31 cellular contexts compared by ENCODE assay signal in the genomic region with DNA sequence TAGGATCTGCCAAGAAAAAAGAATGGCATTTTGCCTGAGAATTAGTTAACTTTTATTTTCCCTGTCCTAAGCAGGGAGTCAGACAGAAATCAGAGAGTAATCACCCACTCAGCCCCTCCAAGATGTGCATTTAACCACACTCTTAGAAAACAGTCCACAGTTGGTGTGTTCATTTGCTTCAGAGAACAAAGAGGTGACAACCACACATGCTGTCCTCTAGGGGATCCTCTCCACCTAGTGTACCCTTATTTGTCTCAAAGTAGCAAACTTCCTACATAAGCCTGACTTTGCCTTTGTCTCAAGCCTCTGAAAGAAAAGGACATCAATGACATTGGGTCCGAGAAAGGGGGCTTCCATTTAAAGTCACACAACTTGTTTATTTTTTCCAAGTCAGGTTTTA.
A peak's percentile ranks its signal among the peaks of the same experiment; 100 is the strongest.
DNase-seq lines count a peak whose midpoint lies in the region; ATAC-seq and TF ChIP-seq lines count a peak whose summit lies in the region.
"Had no signal": no experiment of that assay in that cellular context is flagged by ENCODE, and none has a peak within 500 bp of the region (broad histone marks: within the 10 kb centered on the region; RNA-seq: fewer than 3 reads in every experiment).

No MANE protein-coding gene starts in this region.

- no peaks in the 10 kb centered on the region for H3K36me3 Mint-ChIP-seq in activated T-helper 17 cell treated with anti-CD3 and anti-CD28 coated beads, Interleukin-2, amount 50 U/mL, for 72 hours (ENCODE audit: low read depth)

- no peaks in the 10 kb centered on the region for H4K20me1 ChIP-seq in BLaER1

- H3K27ac Mint-ChIP-seq in activated T-helper 17 cell treated with anti-CD3 and anti-CD28 coated beads, Interleukin-2, amount 50 U/mL, for 72 hours = no peak overlapping the region
- H3K27ac Mint-ChIP-seq: activated CD4-positive, alpha-beta memory T cell treated with anti-CD3 and anti-CD28 coated beads for 36 hours; CD4-positive, alpha-beta T cell; effector memory CD8-positive, alpha-beta T cell; HFFc6 had no signal

- no peak overlapping the region for H3K27ac ChIP-seq in BLaER1
- H3K27ac ChIP-seq: KMS-11, left lung, prostate gland, tibial artery had no signal

- TF ChIP-seq CTCF in fibroblast of the aortic adventitia (IDR thresholded peaks at IDR 0.05; ENCODE audit: insufficient read depth, low read length) = no peak

- H3K9ac ChIP-seq in BLaER1 = no peak overlapping the region
- H3K9ac ChIP-seq: KMS-11 had no signal

- H3K4me3 ChIP-seq in BLaER1 = no peak overlapping the region
- no peak overlapping the region for H3K4me3 ChIP-seq in H7 (ENCODE audit: insufficient read depth, low read depth, low read length)
- no peak overlapping the region for H3K4me3 ChIP-seq in fibroblast of the aortic adventitia (ENCODE audit: low read depth, low read length)
- H3K4me3 ChIP-seq: left lung, prostate gland, tibial artery had no signal

- no peaks in the 10 kb centered on the region for H3K4me1 Mint-ChIP-seq in activated T-helper 17 cell treated with anti-CD3 and anti-CD28 coated beads, Interleukin-2, amount 50 U/mL, for 72 hours

- peak overlapping the region; percentile 12 for H3K4me2 ChIP-seq in BLaER1
- H3K4me2 ChIP-seq: KMS-11 had no signal

- DNase-seq in H7 = peak; percentile 12
- peak; percentile 3 for DNase-seq in NCI-H69 (lab: John Stamatoyannopoulos, UW)
- peak; percentile 4 for DNase-seq in fibroblast of the aortic adventitia (ENCODE audit: low read depth)
- DNase-seq in SK-N-DZ (ENCODE audit: low spot score) = no peak
- DNase-seq: activated CD4-positive, alpha-beta memory T cell treated with anti-CD3 and anti-CD28 coated beads for 36 hours; activated CD4-positive, alpha-beta T cell treated with anti-CD3 and anti-CD28 coated beads for 1 hour; activated naive CD4-positive, alpha-beta T cell treated with Interleukin-2 at 50 U/mL for 16 hours; AML-193; caudate nucleus; CD4-positive, alpha-beta T cell; cortex of kidney; effector memory CD8-positive, alpha-beta T cell; foreskin fibroblast; HFFc6; islet precursor cell; left lung; MM.1S; NCI-H1436; NCI-H2081; NCI-H774; nucleus accumbens; OCI-M1; stimulated activated CD4-positive, alpha-beta T cell treated with anti-CD3 and anti-CD28 coated beads, Interleukin-4, amount 100 ng/mL, for 24 hours; T-helper 2 cell; tibial artery had no signal

- H3K9me3 ChIP-seq in BLaER1 = 0 out of 2 replicates have a peak, but pooled peaks cover 8% of the 10 kb centered on the region
- H3K9me3 ChIP-seq: prostate gland had no signal

- no peak for ATAC-seq in HG02571 (IDR thresholded peaks at IDR 0.05; ENCODE audit: unreplicated experiment)
- ATAC-seq in activated T-helper 17 cell treated with anti-CD3 and anti-CD28 coated beads, Interleukin-2, amount 50 U/mL, for 72 hours (replicated peaks) = no peak
- ATAC-seq in GM18858 (IDR thresholded peaks at IDR 0.05; ENCODE audit: unreplicated experiment) = no peak
- ATAC-seq: effector memory CD8-positive, alpha-beta T cell; left lung had no signal

- peaks cover 9% of the 10 kb centered on the region for H3K4me1 ChIP-seq in BLaER1
- H3K4me1 ChIP-seq: left lung, prostate gland had no signal

- no peak overlapping the region for H3K4me3 Mint-ChIP-seq in activated T-helper 17 cell treated with anti-CD3 and anti-CD28 coated beads, Interleukin-2, amount 50 U/mL, for 72 hours
- H3K4me3 Mint-ChIP-seq: activated CD4-positive, alpha-beta memory T cell treated with anti-CD3 and anti-CD28 coated beads for 36 hours; CD4-positive, alpha-beta T cell; effector memory CD8-positive, alpha-beta T cell; HFFc6 had no signal

- peaks cover 8% of the 10 kb centered on the region for H3K27me3 Mint-ChIP-seq in activated T-helper 17 cell treated with anti-CD3 and anti-CD28 coated beads, Interleukin-2, amount 50 U/mL, for 72 hours

- H3K9me3 Mint-ChIP-seq in activated T-helper 17 cell treated with anti-CD3 and anti-CD28 coated beads, Interleukin-2, amount 50 U/mL, for 72 hours = peaks cover 10% of the 10 kb centered on the region

- H3K27me3 ChIP-seq in BLaER1 (no peaks in the 10 kb centered on the region), H7 (ENCODE audit: control insufficient read depth, insufficient read depth, low read length) (no peaks in the 10 kb centered on the region)
- H3K27me3 ChIP-seq: left lung, tibial artery had no signal

- H3K36me3 ChIP-seq in BLaER1 (no peaks in the 10 kb centered on the region), H7 (replicated peaks; ENCODE audit: control insufficient read depth, insufficient read depth, low read length) (no peaks in the 10 kb centered on the region)
- H3K36me3 ChIP-seq: left lung, prostate gland, tibial artery had no signal
